Comparison of ENCODE assay signal across 18 cellular contexts in genomic region chr2:171316220-171316619, GRCh38.
DNase-seq lines count a peak whose midpoint lies in the region; ATAC-seq and TF ChIP-seq lines count a peak whose summit lies in the region.
"Had no signal": no experiment of that assay in that cellular context is flagged by ENCODE, and none has a peak within 500 bp of the region (broad histone marks: within the 10 kb centered on the region; RNA-seq: fewer than 3 reads in every experiment).

No MANE protein-coding gene starts in this region.

- no peak overlapping the region for H3K27ac ChIP-seq in left lung
- H3K27ac ChIP-seq: adrenal gland, gastrocnemius medialis had no signal

- no peak overlapping the region for H3K4me3 ChIP-seq in NT2/D1 (ENCODE audit: insufficient read length, low read depth)
- no peak overlapping the region for H3K4me3 ChIP-seq in left lung
- H3K4me3 ChIP-seq: adrenal gland, gastrocnemius medialis, HAP-1 had no signal

- peak; percentile 45 for ATAC-seq in left lung
- ATAC-seq in effector memory CD8-positive, alpha-beta T cell (replicated peaks) = no peak
- ATAC-seq: activated T-helper 17 cell treated with anti-CD3 and anti-CD28 coated beads, Interleukin-2, amount 50 U/mL, for 72 hours; gastrocnemius medialis had no signal

- H3K27me3 Mint-ChIP-seq in effector memory CD8-positive, alpha-beta T cell = no peaks in the 10 kb centered on the region
- peaks cover 6% of the 10 kb centered on the region for H3K27me3 Mint-ChIP-seq in nephron progenitor cell (ENCODE audit: low read depth, poor library complexity)
- H3K27me3 Mint-ChIP-seq: activated B cell treated with CpG ODN at 0.5 μM for 24 hours; activated T-helper 17 cell treated with anti-CD3 and anti-CD28 coated beads, Interleukin-2, amount 50 U/mL, for 72 hours; stimulated activated naive CD8-positive, alpha-beta T cell treated with anti-CD3 and anti-CD28 coated beads, Interleukin-15, Interleukin-2, amounts not matched to agents 100 ng/mL and 50 ng/mL, for 24 hours had no signal

- H3K4me1 Mint-ChIP-seq in effector memory CD8-positive, alpha-beta T cell (ENCODE audit: low read depth in 2 of 2) = peaks cover 22 to 31% of the 10 kb centered on the region in 2 donors
- H3K4me1 Mint-ChIP-seq in nephron progenitor cell = peaks cover 34% of the 10 kb centered on the region

- peaks cover 6% of the 10 kb centered on the region for H3K4me1 ChIP-seq in NT2/D1 (ENCODE audit: insufficient read depth, insufficient read length)
- H3K4me1 ChIP-seq in left lung = no peaks in the 10 kb centered on the region
- H3K4me1 ChIP-seq: gastrocnemius medialis had no signal

- no peak overlapping the region for H3K4me3 Mint-ChIP-seq in effector memory CD8-positive, alpha-beta T cell
- H3K4me3 Mint-ChIP-seq in nephron progenitor cell = no peak overlapping the region
- H3K4me3 Mint-ChIP-seq: activated B cell treated with CpG ODN at 0.5 μM for 24 hours; activated T-helper 17 cell treated with anti-CD3 and anti-CD28 coated beads, Interleukin-2, amount 50 U/mL, for 72 hours; stimulated activated naive CD8-positive, alpha-beta T cell treated with anti-CD3 and anti-CD28 coated beads, Interleukin-15, Interleukin-2, amounts not matched to agents 100 ng/mL and 50 ng/mL, for 24 hours had no signal

- H3K27ac Mint-ChIP-seq in effector memory CD8-positive, alpha-beta T cell = no peak overlapping the region
- no peak overlapping the region for H3K27ac Mint-ChIP-seq in nephron progenitor cell
- H3K27ac Mint-ChIP-seq: activated T-helper 17 cell treated with anti-CD3 and anti-CD28 coated beads, Interleukin-2, amount 50 U/mL, for 72 hours; stimulated activated naive CD8-positive, alpha-beta T cell treated with anti-CD3 and anti-CD28 coated beads, Interleukin-15, Interleukin-2, amounts not matched to agents 100 ng/mL and 50 ng/mL, for 24 hours had no signal

- no peaks in the 10 kb centered on the region for H3K36me3 Mint-ChIP-seq in effector memory CD8-positive, alpha-beta T cell (ENCODE audit: insufficient read depth)
- peaks cover 25% of the 10 kb centered on the region for H3K36me3 Mint-ChIP-seq in nephron progenitor cell (ENCODE audit: low read depth)

- peak; percentile 40 for DNase-seq in D341Med (ENCODE audit: low spot score)
- no peak for DNase-seq in NT2/D1 (ENCODE audit: low read depth, low spot score)
- peak; percentile 75 for DNase-seq in dermis blood vessel endothelial cell
- no peak for DNase-seq in left lung
- no peak for DNase-seq in effector memory CD8-positive, alpha-beta T cell
- DNase-seq in nephron progenitor cell = no peak
- DNase-seq in NCI-H774 (lab: John Stamatoyannopoulos, UW) = no peak
- no peak for DNase-seq in NCI-H2171 (lab: John Stamatoyannopoulos, UW)
- DNase-seq: activated B cell treated with CpG ODN at 0.5 μM for 24 hours, adrenal gland, DMS53, gastrocnemius medialis, Kasumi-1, NCI-H1436, SHP77 had no signal

- peak overlapping the region; percentile 39 for H3K9ac ChIP-seq in NT2/D1 (ENCODE audit: insufficient read length, low read depth)

- H3K9me3 ChIP-seq in NT2/D1 (ENCODE audit: insufficient read depth, low read length) = peaks cover 27% of the 10 kb centered on the region; the same call in 1 of the 2 replicates
- H3K9me3 ChIP-seq in left lung = peaks cover 0 to 15% of the 10 kb centered on the region in 2 donors
- H3K9me3 ChIP-seq: adrenal gland, gastrocnemius medialis had no signal

- H3K36me3 ChIP-seq in NT2/D1 (ENCODE audit: insufficient read depth, insufficient read length, low read length) (peaks cover 2% of the 10 kb centered on the region), left lung (no peaks in the 10 kb centered on the region)
- H3K36me3 ChIP-seq: adrenal gland, gastrocnemius medialis, HAP-1 had no signal

- H3K9me3 Mint-ChIP-seq in effector memory CD8-positive, alpha-beta T cell = peaks cover 8 to 9% of the 10 kb centered on the region in 2 donors
- H3K9me3 Mint-ChIP-seq in nephron progenitor cell = peaks cover 22% of the 10 kb centered on the region

- H3K27me3 ChIP-seq in NT2/D1 (ENCODE audit: insufficient read depth, insufficient read length) (no peaks in the 10 kb centered on the region), left lung (no peaks in the 10 kb centered on the region)
- H3K27me3 ChIP-seq: adrenal gland, gastrocnemius medialis had no signal

- TF ChIP-seq CTCF in left lung (IDR thresholded peaks at IDR 0.05) (no peak), nephron progenitor cell (IDR thresholded peaks at IDR 0.05) (no peak)

- intact Hi-C loops in left lung (cut with DNase I) = no loop called here

Comparison
In these comparisons a context has a peak if more than half of its experiments do, and no peak if none do; other contexts are left out.
1. DNase-seq: peak in D341Med (single experiment) and dermis blood vessel endothelial cell (single experiment); none in NT2/D1 (single experiment), left lung (0 of 2), effector memory CD8-positive, alpha-beta T cell (0 of 3), nephron progenitor cell (single experiment), NCI-H774 (single experiment) and NCI-H2171 (single experiment).